ENCODE assay signal across 33 cellular contexts in genomic region chr3:138289701-138290100, GRCh38. TPM values are rescaled to one million over a fixed set of nuclear protein-coding genes. Genes with fewer than 3 reads are reported as not detected.
DNase-seq lines count a peak whose midpoint lies in the region; ATAC-seq lines count a peak whose summit lies in the region.
"Had no signal": no experiment of that assay in that cellular context is flagged by ENCODE, and none has a peak within 500 bp of the region (broad histone marks: within the 10 kb centered on the region; RNA-seq: fewer than 3 reads in every experiment).

No MANE protein-coding gene starts in this region.

- CTCF ChIA-PET in activated CD4-positive, alpha-beta T cell treated with anti-CD3 and anti-CD28 coated beads, Interleukin-2, amount 10 ng/mL, durations not matched to agents 7 days and 5 days (lab: Charles Lee), result no interaction called here
- CTCF ChIA-PET in activated naive CD4-positive, alpha-beta T cell treated with anti-CD3 and anti-CD28 coated beads for 36 hours (lab: Charles Lee), result no interaction called here

- intact Hi-C loops in activated naive CD4-positive, alpha-beta T cell treated with anti-CD3 and anti-CD28 coated beads for 36 hours (cut with micrococcal nuclease), result loop anchor here (10.0 kb wide), 1 partner anchor 225 kb away; no protein-coding TSS in a partner anchor

- no peak overlapping the region for H3K27ac Mint-ChIP-seq in activated CD4-positive, alpha-beta T cell treated with anti-CD3 and anti-CD28 coated beads, Interleukin-2, amount 10 ng/mL, durations not matched to agents 7 days and 5 days
- peak overlapping the region; percentile 55 for H3K27ac Mint-ChIP-seq in activated naive CD4-positive, alpha-beta T cell treated with anti-CD3 and anti-CD28 coated beads for 36 hours
- peak overlapping the region; percentile 76 for H3K27ac Mint-ChIP-seq in activated naive CD8-positive, alpha-beta T cell treated with anti-CD3 and anti-CD28 coated beads, Interleukin-2, amount 50 U/mL, for 24 hours
- H3K27ac Mint-ChIP-seq in stimulated activated effector memory CD8-positive, alpha-beta T cell treated with anti-CD3 and anti-CD28 coated beads, Interleukin-12 subunit alpha, Interleukin-12 subunit beta, amount 100 ng/mL, for 72 hours, result peak overlapping the region; percentile 73

- H3K27me3 Mint-ChIP-seq in activated CD4-positive, alpha-beta T cell treated with anti-CD3 and anti-CD28 coated beads, Interleukin-2, amount 10 ng/mL, durations not matched to agents 7 days and 5 days, result no peaks in the 10 kb centered on the region
- H3K27me3 Mint-ChIP-seq in activated naive CD4-positive, alpha-beta T cell treated with anti-CD3 and anti-CD28 coated beads for 36 hours (ENCODE audit: low read depth), result no peaks in the 10 kb centered on the region
- no peaks in the 10 kb centered on the region for H3K27me3 Mint-ChIP-seq in activated naive CD8-positive, alpha-beta T cell treated with anti-CD3 and anti-CD28 coated beads, Interleukin-2, amount 50 U/mL, for 24 hours
- H3K27me3 Mint-ChIP-seq: CD8-positive, alpha-beta memory T cell had no signal

- peak; percentile 26 for DNase-seq in activated CD4-positive, alpha-beta T cell treated with anti-CD3 and anti-CD28 coated beads for 48 hours
- DNase-seq in activated CD4-positive, alpha-beta T cell treated with anti-CD3 and anti-CD28 coated beads, Interleukin-2, amount 10 ng/mL, durations not matched to agents 7 days and 5 days, result no peak
- no peak for DNase-seq in activated naive CD4-positive, alpha-beta T cell treated with anti-CD3 and anti-CD28 coated beads for 36 hours
- no peak for DNase-seq in activated naive CD4-positive, alpha-beta T cell (lab: John Stamatoyannopoulos, UW)
- DNase-seq in activated naive CD8-positive, alpha-beta T cell treated with anti-CD3 and anti-CD28 coated beads, Interleukin-2, amount 50 U/mL, for 24 hours, result no peak
- DNase-seq in stimulated activated effector memory CD8-positive, alpha-beta T cell treated with anti-CD3 and anti-CD28 coated beads, Interleukin-12 subunit alpha, Interleukin-12 subunit beta, amount 100 ng/mL, for 72 hours (ENCODE audit: low spot score in 2 of 2), result no peak
- no peak for DNase-seq in NAMALWA (ENCODE audit: low spot score)
- DNase-seq: 8988T; ACHN; BE2C; CD8-positive, alpha-beta memory T cell; DMS 273 treated with DMSO at 0.1 percent for 48 hours; DMS79; EL; GDM1; HCEC 1CT; KBM-7; MV-4-11; NCI-H1105 treated with DMSO at 0.1 percent for 48 hours; NCI-H146; NCI-H1930; NCI-H2107; NCI-H524; NCI-H748 treated with DMSO at 0.1 percent for 48 hours; PC-9 had no signal

- peak; percentile 72 for ATAC-seq in activated naive CD8-positive, alpha-beta T cell treated with anti-CD3 and anti-CD28 coated beads, Interleukin-2, amount 50 U/mL, for 24 hours
- peak; percentile 88 for ATAC-seq in stimulated activated effector memory CD8-positive, alpha-beta T cell treated with anti-CD3 and anti-CD28 coated beads, Interleukin-12 subunit alpha, Interleukin-12 subunit beta, amount 100 ng/mL, for 72 hours
- no peak for ATAC-seq in GM19455 (IDR thresholded peaks at IDR 0.05; ENCODE audit: unreplicated experiment)
- ATAC-seq: GM12878, Right ventricle myocardium inferior had no signal

- H3K4me1 Mint-ChIP-seq in activated CD4-positive, alpha-beta T cell treated with anti-CD3 and anti-CD28 coated beads, Interleukin-2, amount 10 ng/mL, durations not matched to agents 7 days and 5 days, result no peaks in the 10 kb centered on the region
- peaks cover 11% of the 10 kb centered on the region for H3K4me1 Mint-ChIP-seq in activated naive CD4-positive, alpha-beta T cell treated with anti-CD3 and anti-CD28 coated beads for 36 hours (ENCODE audit: low read depth)
- H3K4me1 Mint-ChIP-seq in activated naive CD8-positive, alpha-beta T cell treated with anti-CD3 and anti-CD28 coated beads, Interleukin-2, amount 50 U/mL, for 24 hours, result peaks cover 6% of the 10 kb centered on the region
- H3K4me1 Mint-ChIP-seq in stimulated activated effector memory CD8-positive, alpha-beta T cell treated with anti-CD3 and anti-CD28 coated beads, Interleukin-12 subunit alpha, Interleukin-12 subunit beta, amount 100 ng/mL, for 72 hours, result peaks cover 15% of the 10 kb centered on the region
- H3K4me1 Mint-ChIP-seq: CD14-positive monocyte; CD8-positive, alpha-beta memory T cell had no signal

- no peaks in the 10 kb centered on the region for H3K9me3 Mint-ChIP-seq in activated CD4-positive, alpha-beta T cell treated with anti-CD3 and anti-CD28 coated beads, Interleukin-2, amount 10 ng/mL, durations not matched to agents 7 days and 5 days
- no peaks in the 10 kb centered on the region for H3K9me3 Mint-ChIP-seq in activated naive CD4-positive, alpha-beta T cell treated with anti-CD3 and anti-CD28 coated beads for 36 hours
- H3K9me3 Mint-ChIP-seq in activated naive CD8-positive, alpha-beta T cell treated with anti-CD3 and anti-CD28 coated beads, Interleukin-2, amount 50 U/mL, for 24 hours, result no peaks in the 10 kb centered on the region
- H3K9me3 Mint-ChIP-seq in stimulated activated effector memory CD8-positive, alpha-beta T cell treated with anti-CD3 and anti-CD28 coated beads, Interleukin-12 subunit alpha, Interleukin-12 subunit beta, amount 100 ng/mL, for 72 hours, result no peaks in the 10 kb centered on the region
- H3K9me3 Mint-ChIP-seq: CD14-positive monocyte; CD8-positive, alpha-beta memory T cell had no signal

- POLR2A ChIA-PET in activated CD4-positive, alpha-beta T cell treated with anti-CD3 and anti-CD28 coated beads, Interleukin-2, amount 10 ng/mL, durations not matched to agents 7 days and 5 days (lab: Charles Lee), result no interaction called here

- H3K36me3 Mint-ChIP-seq in activated CD4-positive, alpha-beta T cell treated with anti-CD3 and anti-CD28 coated beads, Interleukin-2, amount 10 ng/mL, durations not matched to agents 7 days and 5 days (ENCODE audit: low read depth), result peaks cover 45% of the 10 kb centered on the region
- peaks cover 34% of the 10 kb centered on the region for H3K36me3 Mint-ChIP-seq in activated naive CD4-positive, alpha-beta T cell treated with anti-CD3 and anti-CD28 coated beads for 36 hours (ENCODE audit: low read depth)
- H3K36me3 Mint-ChIP-seq in activated naive CD8-positive, alpha-beta T cell treated with anti-CD3 and anti-CD28 coated beads, Interleukin-2, amount 50 U/mL, for 24 hours (ENCODE audit: low read depth), result peaks cover 39% of the 10 kb centered on the region
- peaks cover 49% of the 10 kb centered on the region for H3K36me3 Mint-ChIP-seq in stimulated activated effector memory CD8-positive, alpha-beta T cell treated with anti-CD3 and anti-CD28 coated beads, Interleukin-12 subunit alpha, Interleukin-12 subunit beta, amount 100 ng/mL, for 72 hours

- no peak overlapping the region for H3K4me3 Mint-ChIP-seq in activated CD4-positive, alpha-beta T cell treated with anti-CD3 and anti-CD28 coated beads, Interleukin-2, amount 10 ng/mL, durations not matched to agents 7 days and 5 days
- H3K4me3 Mint-ChIP-seq in activated naive CD4-positive, alpha-beta T cell treated with anti-CD3 and anti-CD28 coated beads for 36 hours, result no peak overlapping the region
- H3K4me3 Mint-ChIP-seq in activated naive CD8-positive, alpha-beta T cell treated with anti-CD3 and anti-CD28 coated beads, Interleukin-2, amount 50 U/mL, for 24 hours, result no peak overlapping the region
- no peak overlapping the region for H3K4me3 Mint-ChIP-seq in stimulated activated effector memory CD8-positive, alpha-beta T cell treated with anti-CD3 and anti-CD28 coated beads, Interleukin-12 subunit alpha, Interleukin-12 subunit beta, amount 100 ng/mL, for 72 hours
- H3K4me3 Mint-ChIP-seq: CD14-positive monocyte; CD8-positive, alpha-beta memory T cell had no signal

RNA-seq across cellular contexts. Expression of gene NME9, which starts 40.0 kb away (rescaled TPM):
- not detected for total RNA-seq in activated CD4-positive, alpha-beta T cell treated with anti-CD3 and anti-CD28 coated beads, Interleukin-2, amount 10 ng/mL, durations not matched to agents 7 days and 5 days
- total RNA-seq in activated naive CD4-positive, alpha-beta T cell treated with anti-CD3 and anti-CD28 coated beads for 36 hours, result 1 to 10 TPM; 2.0 to 2.4 TPM
- total RNA-seq: CD8-positive, alpha-beta memory T cell; GM12878; H1; LHCN-M2; MCF 10A; PC-9; Right ventricle myocardium inferior; RPMI7951 had no signal

RNA-seq across cellular contexts. Expression of gene MRAS, which starts 58.7 kb away (rescaled TPM):
- not detected for total RNA-seq in activated CD4-positive, alpha-beta T cell treated with anti-CD3 and anti-CD28 coated beads, Interleukin-2, amount 10 ng/mL, durations not matched to agents 7 days and 5 days
- total RNA-seq in activated naive CD4-positive, alpha-beta T cell treated with anti-CD3 and anti-CD28 coated beads for 36 hours, result under 1 TPM; 0.52 to 0.62 TPM
